1 cellular context compared by ENCODE assay signal in the genomic region with DNA sequence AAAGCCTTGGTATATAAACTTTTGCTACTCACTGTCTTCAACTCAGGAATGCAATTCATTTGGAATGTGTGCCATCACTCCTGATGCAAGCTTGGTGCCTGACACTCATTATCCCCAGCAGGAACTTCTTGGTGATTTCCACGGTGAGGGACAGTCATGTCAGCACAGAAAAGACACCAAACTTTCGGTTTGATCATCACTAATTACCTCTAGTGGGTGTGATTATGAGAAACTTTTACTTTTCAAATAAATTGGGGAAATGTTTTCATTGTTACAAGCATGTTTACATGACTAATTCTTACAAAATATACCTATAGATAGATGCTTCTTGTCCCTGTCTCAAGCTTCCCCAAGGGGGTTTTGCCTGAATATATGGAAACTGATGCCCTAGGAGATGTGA.
TF ChIP-seq lines count a peak whose summit lies in the region.

No MANE protein-coding gene starts in this region.

TF ChIP-seq in endothelial cell of umbilical vein, 7 proteins besides CTCF, POLR2A, EP300 and RAD21:
- no peak for TF ChIP-seq FOS (IDR thresholded peaks at IDR 0.05; ENCODE audit: borderline replicate concordance, insufficient read depth, low read length)
- TF ChIP-seq GATA2 (IDR thresholded peaks at IDR 0.05; ENCODE audit: insufficient read depth, insufficient read length, low read depth, low read length), result no peak
- TF ChIP-seq MAX (IDR thresholded peaks at IDR 0.05; ENCODE audit: insufficient read depth, insufficient read length), result no peak
